ENCODE assay signal across 22 cellular contexts in genomic region chr20:57505991-57506390, GRCh38. TPM values are rescaled to one million over a fixed set of nuclear protein-coding genes. Genes with fewer than 3 reads are reported as not detected.
DNase-seq lines count a peak whose midpoint lies in the region; ATAC-seq, FAIRE-seq and TF ChIP-seq lines count a peak whose summit lies in the region.
"Had no signal": no experiment of that assay in that cellular context is flagged by ENCODE, and none has a peak within 500 bp of the region (broad histone marks: within the 10 kb centered on the region; RNA-seq: fewer than 3 reads in every experiment).

No MANE protein-coding gene starts in this region.

- peaks cover 33 to 63% (median 56%) of the 10 kb centered on the region in 10 experiments for H3K4me1 ChIP-seq in BLaER1 treated with 17β-estradiol and CSF1 and Interleukin-3, amounts not matched to agents 10 nM and 100 nM
- H3K4me1 ChIP-seq in endodermal cell (ENCODE audit: control insufficient read depth, insufficient read depth, low read length): no peaks in the 10 kb centered on the region

- no peak overlapping the region for H3K9ac ChIP-seq in BLaER1 treated with 17β-estradiol and CSF1 and Interleukin-3, amounts not matched to agents 10 nM and 100 nM
- H3K9ac ChIP-seq in endodermal cell (ENCODE audit: extremely low read depth, low read length, poor library complexity, severe bottlenecking): no peak overlapping the region

- WGBS in endodermal cell (ENCODE audit: insufficient coverage in 1 of 2, insufficient read length in 1 of 2), 2 experiments: 87 to 92% methylated on average over 6 of the region's 6 CpGs

- H3K27me3 ChIP-seq in BLaER1 treated with 17β-estradiol and CSF1 and Interleukin-3, amounts not matched to agents 10 nM and 100 nM: peaks cover 0 to 14% (median 0%) of the 10 kb centered on the region in 11 experiments; a peak in 4 of 22 replicates
- peaks cover 23% of the 10 kb centered on the region for H3K27me3 ChIP-seq in endodermal cell (ENCODE audit: control insufficient read depth, insufficient read depth, low read length, poor library complexity, severe bottlenecking)
- H3K27me3 ChIP-seq: Peyer's patch had no signal

- H3K4me3 Mint-ChIP-seq in endodermal cell: no peak overlapping the region
- H3K4me3 Mint-ChIP-seq: activated naive CD4-positive, alpha-beta T cell treated with anti-CD3 and anti-CD28 coated beads, Interleukin-2, amount 10 ng/mL, durations not matched to agents 7 days and 5 days; CD8-positive, alpha-beta T cell; GM23338 had no signal

- H3K27ac Mint-ChIP-seq in endodermal cell: no peak overlapping the region
- H3K27ac Mint-ChIP-seq: activated naive CD4-positive, alpha-beta T cell treated with anti-CD3 and anti-CD28 coated beads, Interleukin-2, amount 10 ng/mL, durations not matched to agents 7 days and 5 days; CD8-positive, alpha-beta T cell; GM23338 had no signal

- H3K9me3 Mint-ChIP-seq in endodermal cell: no peaks in the 10 kb centered on the region
- H3K9me3 Mint-ChIP-seq: activated naive CD4-positive, alpha-beta T cell treated with anti-CD3 and anti-CD28 coated beads, Interleukin-2, amount 10 ng/mL, durations not matched to agents 7 days and 5 days; CD8-positive, alpha-beta T cell; GM23338 had no signal

- no peak for TF ChIP-seq CTCF in endodermal cell (conservative IDR thresholded peaks at IDR 0.05)

- peaks cover 16% of the 10 kb centered on the region for H3K4me1 Mint-ChIP-seq in endodermal cell
- H3K4me1 Mint-ChIP-seq: activated naive CD4-positive, alpha-beta T cell treated with anti-CD3 and anti-CD28 coated beads, Interleukin-2, amount 10 ng/mL, durations not matched to agents 7 days and 5 days had no signal

- no peaks in the 10 kb centered on the region for H3K9me3 ChIP-seq in BLaER1 treated with 17β-estradiol and CSF1 and Interleukin-3, amounts not matched to agents 10 nM and 100 nM (replicated peaks in 1 of 11)
- H3K9me3 ChIP-seq in endodermal cell (ENCODE audit: control insufficient read depth, low read length): no peaks in the 10 kb centered on the region
- H3K9me3 ChIP-seq: esophagus squamous epithelium, neutrophil, Peyer's patch, suprapubic skin had no signal

- DNase-seq in HTR-8/SVneo (ENCODE audit: insufficient read length, low spot score) (no peak), NCI-H345 treated with DMSO at 0.1 percent for 48 hours (lab: John Stamatoyannopoulos, UW; ENCODE audit: unreplicated experiment) (peak; percentile 48), endodermal cell (no peak), C1 segment of cervical spinal cord (lab: John Stamatoyannopoulos, UW) (no peak), AG08396 (ENCODE audit: low spot score) (no peak)
- DNase-seq: activated CD4-positive, CD25-positive, alpha-beta regulatory T cell treated with anti-CD3 and anti-CD28 coated beads, Interleukin-2, amount 50 U/mL, for 72 hours; activated CD8-positive, alpha-beta memory T cell treated with anti-CD3 and anti-CD28 coated beads for 24 hours; activated naive CD4-positive, alpha-beta T cell treated with anti-CD3 and anti-CD28 coated beads, Interleukin-2, amount 10 ng/mL, durations not matched to agents 7 days and 5 days; activated T-cell treated with anti-CD3 and anti-CD28 coated beads, Interleukin-2, amount 50 U/mL, for 48 hours; aorta; CD8-positive, alpha-beta T cell; esophagus squamous epithelium; midbrain; NCI-H1694 treated with DMSO at 0.1 percent for 48 hours; Peyer's patch had no signal

- H3K27me3 Mint-ChIP-seq in endodermal cell (ENCODE audit: insufficient read depth): peaks cover 32% of the 10 kb centered on the region

- H4K20me1 ChIP-seq in BLaER1 treated with 17β-estradiol and CSF1 and Interleukin-3, amounts not matched to agents 10 nM and 100 nM: peaks cover 0 to 8% (median 0%) of the 10 kb centered on the region in 11 experiments; a peak in 1 of 22 replicates

- FAIRE-seq in HTR-8/SVneo (lab: Jason Lieb, UNC): peak; percentile 92

- H3K27ac ChIP-seq in BLaER1 treated with 17β-estradiol and CSF1 and Interleukin-3, amounts not matched to agents 10 nM and 100 nM: no peak overlapping the region
- peak overlapping the region; percentile 10 for H3K27ac ChIP-seq in endodermal cell (ENCODE audit: low read depth, low read length)
- H3K27ac ChIP-seq: esophagus squamous epithelium, neutrophil, Peyer's patch, suprapubic skin had no signal

- H3K36me3 Mint-ChIP-seq in endodermal cell (ENCODE audit: low read depth): no peaks in the 10 kb centered on the region
- H3K36me3 Mint-ChIP-seq: activated naive CD4-positive, alpha-beta T cell treated with anti-CD3 and anti-CD28 coated beads, Interleukin-2, amount 10 ng/mL, durations not matched to agents 7 days and 5 days; CD8-positive, alpha-beta T cell had no signal

- H3K4me2 ChIP-seq in BLaER1 treated with 17β-estradiol and CSF1 and Interleukin-3, amounts not matched to agents 10 nM and 100 nM: peak overlapping the region in 9 of 11 experiments; percentile 12 to 74 (median 48); a peak in 11 of 22 replicates
- H3K4me2 ChIP-seq: GM23338 had no signal

- H3K4me3 ChIP-seq in BLaER1 treated with 17β-estradiol and CSF1 and Interleukin-3, amounts not matched to agents 10 nM and 100 nM: no peak overlapping the region
- no peak overlapping the region for H3K4me3 ChIP-seq in endodermal cell (ENCODE audit: low read length)
- H3K4me3 ChIP-seq: esophagus squamous epithelium, GM23338, Peyer's patch, suprapubic skin had no signal

- ATAC-seq in HG03095 (IDR thresholded peaks at IDR 0.05; ENCODE audit: unreplicated experiment) (no peak), GM19455 (IDR thresholded peaks at IDR 0.05; ENCODE audit: unreplicated experiment) (no peak)
- ATAC-seq: CD8-positive, alpha-beta T cell; GM23338; left lobe of liver had no signal

- no peaks in the 10 kb centered on the region for H3K36me3 ChIP-seq in BLaER1 treated with 17β-estradiol and CSF1 and Interleukin-3, amounts not matched to agents 10 nM and 100 nM
- no peaks in the 10 kb centered on the region for H3K36me3 ChIP-seq in endodermal cell (ENCODE audit: control insufficient read depth, insufficient read depth, low read length)
- H3K36me3 ChIP-seq: esophagus squamous epithelium, neutrophil, Peyer's patch, suprapubic skin had no signal

RNA-seq across cellular contexts. Expression of gene CTCFL, which starts 18.9 kb away (rescaled TPM):
- total RNA-seq in endodermal cell: 1 to 10 TPM in 1 of 2 donors, under 1 TPM in 1; 0.33 to 1.4 TPM
- polyA plus RNA-seq in endodermal cell (2013, experiment 1 of 2): 0.28 TPM
- 0.46 TPM for polyA plus RNA-seq in endodermal cell (2013, experiment 2 of 2)
- total RNA-seq: aorta; CD8-positive, alpha-beta T cell; Peyer's patch; suprapubic skin had no signal
- polyA plus RNA-seq: aorta had no signal

RNA-seq across cellular contexts. Expression of gene PCK1, which starts 54.9 kb away (rescaled TPM):
- total RNA-seq in endodermal cell: not detected
- 0.25 TPM for polyA plus RNA-seq in endodermal cell (2013, experiment 1 of 2)
- 0.70 TPM for polyA plus RNA-seq in endodermal cell (2013, experiment 2 of 2)
- total RNA-seq: CD8-positive, alpha-beta T cell; GM23338 had no signal
- polyA plus RNA-seq: GM23338 had no signal
